In genomic region chr20:47448429-47448828, GRCh38 we compare ENCODE assay signal across 4 cellular contexts.
"Had no signal": no experiment of that assay in that cellular context is flagged by ENCODE, and none has a peak within 500 bp of the region (broad histone marks: within the 10 kb centered on the region; RNA-seq: fewer than 3 reads in every experiment).

No MANE protein-coding gene starts in this region.

- H2AFZ ChIP-seq: GM23338 had no signal

- H3K4me3 ChIP-seq: GM23338 had no signal

- H3K27ac Mint-ChIP-seq: GM23338, H9 had no signal

- DNase-seq: H9, HCEC 1CT, IMR-90 had no signal

- H3K4me1 Mint-ChIP-seq: GM23338, H9 had no signal

- H3K4me2 ChIP-seq: GM23338 had no signal

- H3K9me3 Mint-ChIP-seq: GM23338, H9 had no signal

- H3K4me3 Mint-ChIP-seq: GM23338, H9 had no signal
